In the genomic region with DNA sequence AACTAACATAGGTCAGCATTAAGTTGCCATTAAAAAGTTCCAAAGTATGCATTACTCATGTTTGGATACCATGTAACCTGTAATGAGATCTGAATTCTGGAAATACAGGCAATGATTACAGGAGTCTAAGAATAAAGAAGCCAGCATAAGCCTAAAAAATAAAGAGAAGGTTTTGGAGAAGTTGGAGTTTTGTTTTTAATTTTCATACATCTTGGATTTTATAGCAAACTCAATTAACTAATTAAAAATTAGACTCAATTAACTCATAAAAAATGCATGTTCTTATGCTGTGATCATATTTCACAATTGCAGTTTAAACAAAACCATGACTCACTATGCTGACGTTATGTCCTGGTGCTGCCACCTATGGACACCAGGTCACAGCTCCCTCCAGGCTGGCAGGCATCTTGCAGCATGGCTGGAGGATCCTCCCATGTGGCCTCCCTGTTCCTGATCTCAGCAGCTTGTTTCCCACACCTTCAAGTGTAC, we compare ENCODE assay signal across 9 cellular contexts.
DNase-seq lines count a peak whose midpoint lies in the region; ATAC-seq, FAIRE-seq and TF ChIP-seq lines count a peak whose summit lies in the region.
"Had no signal": no experiment of that assay in that cellular context is flagged by ENCODE, and none has a peak within 500 bp of the region (broad histone marks: within the 10 kb centered on the region; RNA-seq: fewer than 3 reads in every experiment).

No MANE protein-coding gene starts in this region.

- intact Hi-C loops in PC-9 (cut with micrococcal nuclease; ENCODE audit: unreplicated experiment) (no loop called here), pancreas (cut with DNase I) (no loop called here)

- peaks cover 9% of the 10 kb centered on the region for H3K27me3 ChIP-seq in PC-9 (ENCODE audit: insufficient read depth, low read depth)
- no peaks in the 10 kb centered on the region for H3K27me3 ChIP-seq in pancreas

- BruUV-seq in PC-9 (replicated peaks; lab: Mats Ljungman, UMichigan) = no TSS peak

- CTCF ChIA-PET in PC-9 (lab: Charles Lee) = no interaction called here

- H3K9me2 ChIP-seq in PC-9 (ENCODE audit: insufficient read depth) = no peaks in the 10 kb centered on the region; the same call in 1 of the 2 replicates

- no peak overlapping the region for H3K4me2 ChIP-seq in PC-9

- peak; percentile 63 for DNase-seq in Daoy (ENCODE audit: low read depth)
- peak; percentile 6 to 49 for DNase-seq in PC-9
- DNase-seq in epithelial cell of proximal tubule (ENCODE audit: low read depth) = peak; percentile 33
- peak; percentile 67 to 87 (median 80) for DNase-seq in pancreas
- DNase-seq in dedifferentiated amniotic fluid mesenchymal stem cell (ENCODE audit: extremely low spot score) = no peak

- no peaks in the 10 kb centered on the region for H4K20me1 ChIP-seq in PC-9 (ENCODE audit: insufficient read depth)

- H3K9me3 ChIP-seq in PC-9 (ENCODE audit: insufficient read depth, low read depth) (no peaks in the 10 kb centered on the region), pancreas (no peaks in the 10 kb centered on the region)

- POLR2A ChIA-PET in PC-9 (lab: Charles Lee; ENCODE audit: unreplicated experiment) = no interaction called here

- H3F3A ChIP-seq in PC-9 (ENCODE audit: insufficient read depth, low read depth) = no peaks in the 10 kb centered on the region

- FAIRE-seq in pancreas (lab: Jason Lieb, UNC) = peak; percentile 29

- H3K79me2 ChIP-seq in PC-9 (ENCODE audit: low read depth) = no peaks in the 10 kb centered on the region

- H3K27ac ChIP-seq in PC-9 = no peak overlapping the region
- peak overlapping the region in 2 of 4 donors; percentile 33 to 70 for H3K27ac ChIP-seq in pancreas
- H3K27ac ChIP-seq: SK-N-MC had no signal

- WGBS in pancreas, 2 donors = 0% methylated on average over 1 of the region's 1 CpG

- ATAC-seq in HG02973 (IDR thresholded peaks at IDR 0.05; ENCODE audit: unreplicated experiment) (peak; percentile 51), pancreas (peak; percentile 96 to 98 (median 96)), HG03280 (IDR thresholded peaks at IDR 0.05; ENCODE audit: unreplicated experiment) (no peak), HG03135 (IDR thresholded peaks at IDR 0.05; ENCODE audit: unreplicated experiment) (no peak)

- peak; percentile 39; the same call in 1 of the 2 replicates for TF ChIP-seq CTCF in PC-9 (conservative IDR thresholded peaks at IDR 0.05)
- peak; percentile 65 for TF ChIP-seq CTCF in epithelial cell of proximal tubule (conservative IDR thresholded peaks at IDR 0.05; ENCODE audit: low read depth, low read length)
- TF ChIP-seq CTCF in pancreas (IDR thresholded peaks at IDR 0.05) = peak in 3 of 4 donors; percentile 20 to 32 (median 24)

- H3K36me3 ChIP-seq in PC-9 (ENCODE audit: low read depth) (no peaks in the 10 kb centered on the region), pancreas (no peaks in the 10 kb centered on the region)

- H3K4me1 ChIP-seq in PC-9 (replicated peaks; ENCODE audit: insufficient read depth) = no peaks in the 10 kb centered on the region
- peaks cover 12 to 18% (median 13%) of the 10 kb centered on the region in 3 donors for H3K4me1 ChIP-seq in pancreas

- H3K4me3 ChIP-seq in PC-9 (no peak overlapping the region), epithelial cell of proximal tubule (ENCODE audit: low read depth, low read length) (no peak overlapping the region), pancreas (no peak overlapping the region)
- H3K4me3 ChIP-seq: SK-N-MC had no signal

- no peak overlapping the region for H2AFZ ChIP-seq in PC-9

Comparison
In these comparisons a context has a peak if more than half of its experiments do, and no peak if none do; other contexts are left out.
1. ATAC-seq: peak in HG02973 (single experiment) and pancreas (4 of 4); none in HG03280 (single experiment) and HG03135 (single experiment).
2. Peak in every context shown above with its lines, with median percentiles within 50 percentile points of each other: CTCF ChIP-seq.